Comparison of ENCODE assay signal across 2 cellular contexts in genomic region chr3:57053122-57053521, GRCh38.
TF ChIP-seq lines count a peak whose summit lies in the region.

No MANE protein-coding gene starts in this region.

TF ChIP-seq in WTC11, 78 proteins besides CTCF, POLR2A, EP300 and RAD21 (continued from another document):
- TF ChIP-seq ZNF317 (CRISPR knock-in tag; IDR thresholded peaks at IDR 0.05; ENCODE audit: borderline replicate concordance, low read depth) (no peak), TEAD4 (CRISPR knock-in tag; IDR thresholded peaks at IDR 0.05) (no peak), HMGA2 (CRISPR knock-in tag; IDR thresholded peaks at IDR 0.05) (no peak), ZNF232 (CRISPR knock-in tag; IDR thresholded peaks at IDR 0.05) (no peak), TEAD1 (CRISPR knock-in tag; IDR thresholded peaks at IDR 0.05) (no peak), ZNF671 (CRISPR knock-in tag; IDR thresholded peaks at IDR 0.05) (no peak)

TF ChIP-seq in H1, 55 proteins besides CTCF, POLR2A, EP300 and RAD21 (continued from another document):
- TF ChIP-seq ZNF274 (IDR thresholded peaks at IDR 0.05; ENCODE audit: borderline replicate concordance, extremely low read depth, low read length) (no peak), ATF2 (IDR thresholded peaks at IDR 0.05; ENCODE audit: low read length) (no peak), RXRA (IDR thresholded peaks at IDR 0.05; ENCODE audit: insufficient read depth, low read depth, low read length) (no peak), SIX5 (IDR thresholded peaks at IDR 0.05; ENCODE audit: low read depth, low read length) (no peak), CBX8 (IDR thresholded peaks at IDR 0.05; ENCODE audit: borderline replicate concordance, low read depth, low read length) (no peak), CTBP2 (IDR thresholded peaks at IDR 0.05; ENCODE audit: borderline replicate concordance, insufficient read depth, insufficient read length, low read length) (no peak), POU5F1 (IDR thresholded peaks at IDR 0.05; ENCODE audit: low read depth, low read length) (no peak), HDAC6 (IDR thresholded peaks at IDR 0.05; ENCODE audit: low read depth, low read length) (no peak), JUND (IDR thresholded peaks at IDR 0.05; ENCODE audit: low read length) (no peak), FOSL1 (IDR thresholded peaks at IDR 0.05; ENCODE audit: insufficient read depth, low read depth, low read length) (no peak), BCL11A (IDR thresholded peaks at IDR 0.05; ENCODE audit: low read depth in 2 of 2, low read length in 2 of 2) (no peak), TBP (IDR thresholded peaks at IDR 0.05; ENCODE audit: low read depth, low read length) (no peak), KDM1A (IDR thresholded peaks at IDR 0.05; ENCODE audit: borderline replicate concordance, low read length) (no peak), HDAC2 (IDR thresholded peaks at IDR 0.05; ENCODE audit: borderline replicate concordance in 1 of 2, low read depth in 2 of 2, low read length in 2 of 2) (no peak), SUZ12 (IDR thresholded peaks at IDR 0.05; ENCODE audit: low read length) (no peak)
- TF ChIP-seq, protein P1, sequence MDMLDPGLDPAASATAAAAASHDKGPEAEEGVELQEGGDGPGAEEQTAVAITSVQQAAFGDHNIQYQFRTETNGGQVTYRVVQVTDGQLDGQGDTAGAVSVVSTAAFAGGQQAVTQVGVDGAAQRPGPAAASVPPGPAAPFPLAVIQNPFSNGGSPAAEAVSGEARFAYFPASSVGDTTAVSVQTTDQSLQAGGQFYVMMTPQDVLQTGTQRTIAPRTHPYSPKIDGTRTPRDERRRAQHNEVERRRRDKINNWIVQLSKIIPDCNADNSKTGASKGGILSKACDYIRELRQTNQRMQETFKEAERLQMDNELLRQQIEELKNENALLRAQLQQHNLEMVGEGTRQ (IDR thresholded peaks at IDR 0.05; ENCODE audit: low read length): no peak
- TF ChIP-seq, protein P2, sequence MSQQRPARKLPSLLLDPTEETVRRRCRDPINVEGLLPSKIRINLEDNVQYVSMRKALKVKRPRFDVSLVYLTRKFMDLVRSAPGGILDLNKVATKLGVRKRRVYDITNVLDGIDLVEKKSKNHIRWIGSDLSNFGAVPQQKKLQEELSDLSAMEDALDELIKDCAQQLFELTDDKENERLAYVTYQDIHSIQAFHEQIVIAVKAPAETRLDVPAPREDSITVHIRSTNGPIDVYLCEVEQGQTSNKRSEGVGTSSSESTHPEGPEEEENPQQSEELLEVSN (IDR thresholded peaks at IDR 0.05): no peak
- TF ChIP-seq, protein P3, sequence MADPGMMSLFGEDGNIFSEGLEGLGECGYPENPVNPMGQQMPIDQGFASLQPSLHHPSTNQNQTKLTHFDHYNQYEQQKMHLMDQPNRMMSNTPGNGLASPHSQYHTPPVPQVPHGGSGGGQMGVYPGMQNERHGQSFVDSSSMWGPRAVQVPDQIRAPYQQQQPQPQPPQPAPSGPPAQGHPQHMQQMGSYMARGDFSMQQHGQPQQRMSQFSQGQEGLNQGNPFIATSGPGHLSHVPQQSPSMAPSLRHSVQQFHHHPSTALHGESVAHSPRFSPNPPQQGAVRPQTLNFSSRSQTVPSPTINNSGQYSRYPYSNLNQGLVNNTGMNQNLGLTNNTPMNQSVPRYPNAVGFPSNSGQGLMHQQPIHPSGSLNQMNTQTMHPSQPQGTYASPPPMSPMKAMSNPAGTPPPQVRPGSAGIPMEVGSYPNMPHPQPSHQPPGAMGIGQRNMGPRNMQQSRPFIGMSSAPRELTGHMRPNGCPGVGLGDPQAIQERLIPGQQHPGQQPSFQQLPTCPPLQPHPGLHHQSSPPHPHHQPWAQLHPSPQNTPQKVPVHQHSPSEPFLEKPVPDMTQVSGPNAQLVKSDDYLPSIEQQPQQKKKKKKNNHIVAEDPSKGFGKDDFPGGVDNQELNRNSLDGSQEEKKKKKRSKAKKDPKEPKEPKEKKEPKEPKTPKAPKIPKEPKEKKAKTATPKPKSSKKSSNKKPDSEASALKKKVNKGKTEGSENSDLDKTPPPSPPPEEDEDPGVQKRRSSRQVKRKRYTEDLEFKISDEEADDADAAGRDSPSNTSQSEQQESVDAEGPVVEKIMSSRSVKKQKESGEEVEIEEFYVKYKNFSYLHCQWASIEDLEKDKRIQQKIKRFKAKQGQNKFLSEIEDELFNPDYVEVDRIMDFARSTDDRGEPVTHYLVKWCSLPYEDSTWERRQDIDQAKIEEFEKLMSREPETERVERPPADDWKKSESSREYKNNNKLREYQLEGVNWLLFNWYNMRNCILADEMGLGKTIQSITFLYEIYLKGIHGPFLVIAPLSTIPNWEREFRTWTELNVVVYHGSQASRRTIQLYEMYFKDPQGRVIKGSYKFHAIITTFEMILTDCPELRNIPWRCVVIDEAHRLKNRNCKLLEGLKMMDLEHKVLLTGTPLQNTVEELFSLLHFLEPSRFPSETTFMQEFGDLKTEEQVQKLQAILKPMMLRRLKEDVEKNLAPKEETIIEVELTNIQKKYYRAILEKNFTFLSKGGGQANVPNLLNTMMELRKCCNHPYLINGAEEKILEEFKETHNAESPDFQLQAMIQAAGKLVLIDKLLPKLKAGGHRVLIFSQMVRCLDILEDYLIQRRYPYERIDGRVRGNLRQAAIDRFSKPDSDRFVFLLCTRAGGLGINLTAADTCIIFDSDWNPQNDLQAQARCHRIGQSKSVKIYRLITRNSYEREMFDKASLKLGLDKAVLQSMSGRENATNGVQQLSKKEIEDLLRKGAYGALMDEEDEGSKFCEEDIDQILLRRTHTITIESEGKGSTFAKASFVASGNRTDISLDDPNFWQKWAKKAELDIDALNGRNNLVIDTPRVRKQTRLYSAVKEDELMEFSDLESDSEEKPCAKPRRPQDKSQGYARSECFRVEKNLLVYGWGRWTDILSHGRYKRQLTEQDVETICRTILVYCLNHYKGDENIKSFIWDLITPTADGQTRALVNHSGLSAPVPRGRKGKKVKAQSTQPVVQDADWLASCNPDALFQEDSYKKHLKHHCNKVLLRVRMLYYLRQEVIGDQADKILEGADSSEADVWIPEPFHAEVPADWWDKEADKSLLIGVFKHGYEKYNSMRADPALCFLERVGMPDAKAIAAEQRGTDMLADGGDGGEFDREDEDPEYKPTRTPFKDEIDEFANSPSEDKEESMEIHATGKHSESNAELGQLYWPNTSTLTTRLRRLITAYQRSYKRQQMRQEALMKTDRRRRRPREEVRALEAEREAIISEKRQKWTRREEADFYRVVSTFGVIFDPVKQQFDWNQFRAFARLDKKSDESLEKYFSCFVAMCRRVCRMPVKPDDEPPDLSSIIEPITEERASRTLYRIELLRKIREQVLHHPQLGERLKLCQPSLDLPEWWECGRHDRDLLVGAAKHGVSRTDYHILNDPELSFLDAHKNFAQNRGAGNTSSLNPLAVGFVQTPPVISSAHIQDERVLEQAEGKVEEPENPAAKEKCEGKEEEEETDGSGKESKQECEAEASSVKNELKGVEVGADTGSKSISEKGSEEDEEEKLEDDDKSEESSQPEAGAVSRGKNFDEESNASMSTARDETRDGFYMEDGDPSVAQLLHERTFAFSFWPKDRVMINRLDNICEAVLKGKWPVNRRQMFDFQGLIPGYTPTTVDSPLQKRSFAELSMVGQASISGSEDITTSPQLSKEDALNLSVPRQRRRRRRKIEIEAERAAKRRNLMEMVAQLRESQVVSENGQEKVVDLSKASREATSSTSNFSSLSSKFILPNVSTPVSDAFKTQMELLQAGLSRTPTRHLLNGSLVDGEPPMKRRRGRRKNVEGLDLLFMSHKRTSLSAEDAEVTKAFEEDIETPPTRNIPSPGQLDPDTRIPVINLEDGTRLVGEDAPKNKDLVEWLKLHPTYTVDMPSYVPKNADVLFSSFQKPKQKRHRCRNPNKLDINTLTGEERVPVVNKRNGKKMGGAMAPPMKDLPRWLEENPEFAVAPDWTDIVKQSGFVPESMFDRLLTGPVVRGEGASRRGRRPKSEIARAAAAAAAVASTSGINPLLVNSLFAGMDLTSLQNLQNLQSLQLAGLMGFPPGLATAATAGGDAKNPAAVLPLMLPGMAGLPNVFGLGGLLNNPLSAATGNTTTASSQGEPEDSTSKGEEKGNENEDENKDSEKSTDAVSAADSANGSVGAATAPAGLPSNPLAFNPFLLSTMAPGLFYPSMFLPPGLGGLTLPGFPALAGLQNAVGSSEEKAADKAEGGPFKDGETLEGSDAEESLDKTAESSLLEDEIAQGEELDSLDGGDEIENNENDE (IDR thresholded peaks at IDR 0.05; ENCODE audit: insufficient replicate concordance, low read length): no peak
TF ChIP-seq in H1: peak in this region for 0.
